In the genomic region with DNA sequence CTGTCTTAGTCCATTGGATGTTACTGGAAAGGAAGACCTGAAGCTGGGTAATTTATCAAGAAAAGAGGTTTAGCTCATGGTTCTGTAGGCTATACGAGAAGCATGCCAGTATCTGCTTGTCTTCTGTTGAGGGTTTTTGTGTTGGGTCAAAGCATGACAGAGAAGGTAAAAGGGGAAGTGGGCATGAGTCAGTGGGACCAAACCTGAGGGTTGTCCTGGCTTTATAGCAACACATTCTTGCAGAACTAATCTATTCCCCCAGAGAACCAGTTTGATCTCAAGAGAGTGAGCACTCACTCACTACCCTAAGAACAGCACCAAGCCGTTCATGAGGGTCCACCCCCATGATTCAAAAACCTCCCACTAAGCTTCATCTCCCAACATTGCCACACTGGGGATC, we compare ENCODE assay signal across 13 cellular contexts.
DNase-seq lines count a peak whose midpoint lies in the region; ATAC-seq and TF ChIP-seq lines count a peak whose summit lies in the region.
"Had no signal": no experiment of that assay in that cellular context is flagged by ENCODE, and none has a peak within 500 bp of the region (broad histone marks: within the 10 kb centered on the region; RNA-seq: fewer than 3 reads in every experiment).

No MANE protein-coding gene starts in this region.

- ATAC-seq in GM19463 (IDR thresholded peaks at IDR 0.05; ENCODE audit: unreplicated experiment), result peak; percentile 86
- peak; percentile 73 for ATAC-seq in HG03060 (IDR thresholded peaks at IDR 0.05; ENCODE audit: low read depth, unreplicated experiment)
- no peak for ATAC-seq in GM18520 (IDR thresholded peaks at IDR 0.05; ENCODE audit: unreplicated experiment)

- DNase-seq in GM12865 (ENCODE audit: low read depth) (peak; percentile 59), NOMO-1 treated with DMSO at 0.1 percent for 48 hours (lab: John Stamatoyannopoulos, UW; ENCODE audit: unreplicated experiment) (peak; percentile 80), AG08396 (ENCODE audit: low spot score) (no peak), GM20000 (ENCODE audit: low spot score) (no peak), NCI-H2107 (lab: John Stamatoyannopoulos, UW) (no peak)
- DNase-seq: activated CD4-positive, CD25-positive, alpha-beta regulatory T cell; activated naive CD8-positive, alpha-beta T cell treated with anti-CD3 and anti-CD28 coated beads, Interleukin-2, amount 10 ng/mL, durations not matched to agents 7 days and 5 days; CD4-positive, alpha-beta T cell; effector memory CD4-positive, alpha-beta T cell had no signal

- no peak overlapping the region for H3K4me3 ChIP-seq in GM12865 (ENCODE audit: low read depth, low read length)
- H3K4me3 ChIP-seq: suprapubic skin had no signal

- TF ChIP-seq CTCF in GM12865 (IDR thresholded peaks at IDR 0.05; ENCODE audit: insufficient read depth, low read depth, low read length, missing control alignments) (no peak), GM20000 (IDR thresholded peaks at IDR 0.05; ENCODE audit: extremely low read depth, missing control alignments) (no peak)

Comparison
In these comparisons a context has a peak if more than half of its experiments do, and no peak if none do; other contexts are left out.
1. DNase-seq: peak in GM12865 (single experiment) and NOMO-1 treated with DMSO at 0.1 percent for 48 hours (single experiment); none in AG08396 (single experiment), GM20000 (single experiment) and NCI-H2107 (single experiment).